Comparison of ENCODE assay signal across 10 cellular contexts in the genomic region with DNA sequence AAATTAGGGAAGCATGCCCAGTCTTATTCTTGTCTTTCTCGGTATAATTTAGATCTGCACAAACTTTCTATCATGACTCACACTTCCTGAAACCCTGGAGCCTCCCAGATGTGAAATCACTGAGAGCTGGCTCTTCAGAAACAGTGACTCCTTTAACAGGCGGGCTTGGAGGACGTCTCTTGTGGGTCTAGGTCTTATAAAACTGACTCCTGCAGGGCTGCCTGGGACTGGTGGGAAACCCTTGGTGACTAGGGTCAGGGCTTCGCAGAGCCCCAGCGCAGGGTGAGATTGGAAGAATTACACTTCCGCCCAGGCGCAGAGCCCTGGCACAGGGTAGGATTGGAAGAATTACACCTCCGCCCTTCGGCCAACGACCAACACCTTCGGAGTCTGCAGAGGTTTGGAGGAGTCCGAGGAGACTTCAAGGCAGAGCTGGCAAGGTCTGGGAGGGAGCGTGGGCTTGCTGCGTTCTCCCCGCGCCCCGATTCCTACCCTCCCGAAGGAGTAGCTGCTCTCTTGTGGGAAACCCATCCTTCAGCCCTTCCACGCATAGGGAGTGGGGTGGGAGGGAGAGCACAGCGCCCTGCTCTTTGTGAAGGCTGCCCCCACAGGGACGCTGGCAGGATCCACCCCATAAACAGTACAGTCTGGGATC. TPM values are rescaled to one million over a fixed set of nuclear protein-coding genes. Genes with fewer than 3 reads are reported as not detected.
A peak's percentile ranks its signal among the peaks of the same experiment; 100 is the strongest.
DNase-seq lines count a peak whose midpoint lies in the region; ATAC-seq, FAIRE-seq and TF ChIP-seq lines count a peak whose summit lies in the region.
"Had no signal": no experiment of that assay in that cellular context is flagged by ENCODE, and none has a peak within 500 bp of the region (broad histone marks: within the 10 kb centered on the region; RNA-seq: fewer than 3 reads in every experiment).

No MANE protein-coding gene starts in this region.

- TF ChIP-seq CTCF in AG10803 (conservative IDR thresholded peaks at IDR 0.05; ENCODE audit: low read length) (peak; percentile 20; the same call in 1 of the 2 replicates), keratinocyte (optimal IDR thresholded peaks at IDR 0.05 in 1 of 3, IDR thresholded peaks at IDR 0.05 in 1 of 3, conservative IDR thresholded peaks at IDR 0.05 in 1 of 3; ENCODE audit: extremely low read depth in 1 of 3, insufficient read depth in 2 of 3, low read length in 3 of 3) (no peak)

- H3K27ac Mint-ChIP-seq in activated naive CD8-positive, alpha-beta T cell treated with anti-CD3 and anti-CD28 coated beads for 36 hours = peak overlapping the region; percentile 22

- peaks cover 39% of the 10 kb centered on the region for H3K4me1 Mint-ChIP-seq in activated naive CD8-positive, alpha-beta T cell treated with anti-CD3 and anti-CD28 coated beads for 36 hours

- no peak overlapping the region for H3K4me3 Mint-ChIP-seq in activated naive CD8-positive, alpha-beta T cell treated with anti-CD3 and anti-CD28 coated beads for 36 hours

- H3K4me3 ChIP-seq in AG10803 (ENCODE audit: low read length) = peak overlapping the region; percentile 71
- peak overlapping the region; percentile 41 to 75 (median 72) for H3K4me3 ChIP-seq in keratinocyte (ENCODE audit: control insufficient read depth in 2 of 3, extremely low read depth in 1 of 3, insufficient read depth in 2 of 3, low read depth in 1 of 3, low read length in 3 of 3)

- no peaks in the 10 kb centered on the region for H3K9me1 ChIP-seq in keratinocyte (ENCODE audit: control insufficient read depth, extremely low read depth, insufficient read depth, low read length)

- H3K36me3 Mint-ChIP-seq in activated naive CD8-positive, alpha-beta T cell treated with anti-CD3 and anti-CD28 coated beads for 36 hours = no peaks in the 10 kb centered on the region

- peaks cover 12% of the 10 kb centered on the region for H3K4me1 ChIP-seq in keratinocyte (ENCODE audit: control insufficient read depth, extremely low read depth, insufficient read depth, low read length)

- FAIRE-seq in keratinocyte (lab: Jason Lieb, UNC) = peak; percentile 85
- FAIRE-seq: islet of Langerhans had no signal

- dilution Hi-C loops in keratinocyte (cut with MboI; ENCODE audit: extremely low pct_ligation_motif_present, low sequenced_read_pairs) = no loop called here

- H3K9me3 ChIP-seq in keratinocyte (ENCODE audit: control insufficient read depth, low read depth, low read length) = no peaks in the 10 kb centered on the region

- no peaks in the 10 kb centered on the region for H3K27me3 Mint-ChIP-seq in activated naive CD8-positive, alpha-beta T cell treated with anti-CD3 and anti-CD28 coated beads for 36 hours

- ATAC-seq in GM21390 (IDR thresholded peaks at IDR 0.05; ENCODE audit: unreplicated experiment) = no peak
- ATAC-seq in HG02798 (IDR thresholded peaks at IDR 0.05; ENCODE audit: poor library complexity, unreplicated experiment) = no peak

- H3K9ac ChIP-seq in keratinocyte (ENCODE audit: control insufficient read depth, extremely low read depth, insufficient read depth, low read length) = peak overlapping the region; percentile 71

- H3K27me3 ChIP-seq in keratinocyte (ENCODE audit: control insufficient read depth, extremely low read depth, insufficient read depth, low read length) = no peaks in the 10 kb centered on the region

- DNase-seq in AG10803 (ENCODE audit: low read depth) (peak; percentile 71), HS-5 (ENCODE audit: low read depth) (peak; percentile 50), keratinocyte (ENCODE audit: low read depth, low spot score) (no peak), NCI-H2196 treated with DMSO at 0.1 percent for 48 hours (lab: John Stamatoyannopoulos, UW; ENCODE audit: unreplicated experiment) (no peak), NCI-H1105 treated with DMSO at 0.1 percent for 48 hours (lab: John Stamatoyannopoulos, UW) (no peak)
- peak; percentile 25 for DNase-seq in activated naive CD8-positive, alpha-beta T cell treated with anti-CD3 and anti-CD28 coated beads for 36 hours

- H3K9me3 Mint-ChIP-seq in activated naive CD8-positive, alpha-beta T cell treated with anti-CD3 and anti-CD28 coated beads for 36 hours = no peaks in the 10 kb centered on the region

- H4K20me1 ChIP-seq in keratinocyte (ENCODE audit: control insufficient read depth, extremely low read depth, insufficient read depth, low read length) = no peaks in the 10 kb centered on the region

- peak overlapping the region; percentile 61 for H3K27ac ChIP-seq in keratinocyte (ENCODE audit: control insufficient read depth, insufficient read depth, low read length)
- H3K27ac ChIP-seq: VCaP had no signal

- H3K36me3 ChIP-seq in keratinocyte (ENCODE audit: control insufficient read depth in 2 of 2, extremely low read depth in 1 of 2, insufficient read depth in 2 of 2, low read length in 2 of 2) = no peaks in the 10 kb centered on the region

- H3K79me2 ChIP-seq in keratinocyte (ENCODE audit: control insufficient read depth, insufficient read depth, low read length) = no peaks in the 10 kb centered on the region

- H3K4me2 ChIP-seq in keratinocyte (ENCODE audit: control insufficient read depth, extremely low read depth, insufficient read depth, low read depth, low read length) = peak overlapping the region; percentile 96

- H2AFZ ChIP-seq in keratinocyte (ENCODE audit: control insufficient read depth, low read length) = peak overlapping the region; percentile 98

RNA-seq across cellular contexts. Expression of a gene that starts 43.4 kb away (rescaled TPM):
- total RNA-seq in activated naive CD8-positive, alpha-beta T cell treated with anti-CD3 and anti-CD28 coated beads for 36 hours = 1 to 10 TPM; 8.3 to 9.3 TPM
- polyA plus RNA-seq in keratinocyte = 2.9 to 5.7 TPM (median 4.2 TPM) in 3 replicates
- 6.7 TPM for polyA plus RNA-seq in keratinocyte (2011; ENCODE audit: low read depth)
- 1.3 and 3.9 TPM in 2 replicates for polyA plus RNA-seq in keratinocyte (2011; cell fraction: cytosol; rRNA removed)
- polyA plus RNA-seq in keratinocyte (2011; cell fraction: nucleus; rRNA removed) = 14.7 and 19.5 TPM in 2 replicates
- 6.0 and 7.0 TPM in 2 replicates for polyA plus RNA-seq in keratinocyte (2012; ENCODE audit: low replicate concordance)
- 5.3 to 6.6 TPM (median 6.4 TPM) in 3 replicates for polyA minus RNA-seq in keratinocyte
- 10.4 TPM for polyA minus RNA-seq in keratinocyte (2011; cell fraction: cytosol; rRNA and poly(A)+ RNA removed)
- polyA minus RNA-seq in keratinocyte (2011; cell fraction: nucleus; rRNA and poly(A)+ RNA removed) = 6.3 and 10.2 TPM in 2 replicates

RNA-seq across cellular contexts. Expression of a gene that starts 57.1 kb away (rescaled TPM):
- total RNA-seq in activated naive CD8-positive, alpha-beta T cell treated with anti-CD3 and anti-CD28 coated beads for 36 hours = 10 to 100 TPM; 12.7 to 16.7 TPM
- 12.2 to 20.3 TPM (median 19.0 TPM) in 3 replicates for polyA plus RNA-seq in keratinocyte
- 10.1 TPM for polyA plus RNA-seq in keratinocyte (2011; ENCODE audit: low read depth)
- polyA plus RNA-seq in keratinocyte (2011; cell fraction: cytosol; rRNA removed) = 14.7 and 16.4 TPM in 2 replicates
- polyA plus RNA-seq in keratinocyte (2011; cell fraction: nucleus; rRNA removed) = 21.9 and 22.5 TPM in 2 replicates
- 11.3 and 15.2 TPM in 2 replicates for polyA plus RNA-seq in keratinocyte (2012; ENCODE audit: low replicate concordance)
- 0.85 to 20.9 TPM (median 7.6 TPM) in 3 replicates for polyA minus RNA-seq in keratinocyte
- 4.8 TPM for polyA minus RNA-seq in keratinocyte (2011; cell fraction: cytosol; rRNA and poly(A)+ RNA removed)
- 9.2 and 16.4 TPM in 2 replicates for polyA minus RNA-seq in keratinocyte (2011; cell fraction: nucleus; rRNA and poly(A)+ RNA removed)

Comparison
In these comparisons a context has a peak if more than half of its experiments do, and no peak if none do; other contexts are left out.
1. DNase-seq: peak in AG10803 (single experiment), HS-5 (single experiment) and activated naive CD8-positive, alpha-beta T cell treated with anti-CD3 and anti-CD28 coated beads for 36 hours (single experiment); none in keratinocyte (single experiment), NCI-H2196 treated with DMSO at 0.1 percent for 48 hours (single experiment) and NCI-H1105 treated with DMSO at 0.1 percent for 48 hours (single experiment).